Comparison of ENCODE assay signal across 8 cellular contexts in the genomic region with DNA sequence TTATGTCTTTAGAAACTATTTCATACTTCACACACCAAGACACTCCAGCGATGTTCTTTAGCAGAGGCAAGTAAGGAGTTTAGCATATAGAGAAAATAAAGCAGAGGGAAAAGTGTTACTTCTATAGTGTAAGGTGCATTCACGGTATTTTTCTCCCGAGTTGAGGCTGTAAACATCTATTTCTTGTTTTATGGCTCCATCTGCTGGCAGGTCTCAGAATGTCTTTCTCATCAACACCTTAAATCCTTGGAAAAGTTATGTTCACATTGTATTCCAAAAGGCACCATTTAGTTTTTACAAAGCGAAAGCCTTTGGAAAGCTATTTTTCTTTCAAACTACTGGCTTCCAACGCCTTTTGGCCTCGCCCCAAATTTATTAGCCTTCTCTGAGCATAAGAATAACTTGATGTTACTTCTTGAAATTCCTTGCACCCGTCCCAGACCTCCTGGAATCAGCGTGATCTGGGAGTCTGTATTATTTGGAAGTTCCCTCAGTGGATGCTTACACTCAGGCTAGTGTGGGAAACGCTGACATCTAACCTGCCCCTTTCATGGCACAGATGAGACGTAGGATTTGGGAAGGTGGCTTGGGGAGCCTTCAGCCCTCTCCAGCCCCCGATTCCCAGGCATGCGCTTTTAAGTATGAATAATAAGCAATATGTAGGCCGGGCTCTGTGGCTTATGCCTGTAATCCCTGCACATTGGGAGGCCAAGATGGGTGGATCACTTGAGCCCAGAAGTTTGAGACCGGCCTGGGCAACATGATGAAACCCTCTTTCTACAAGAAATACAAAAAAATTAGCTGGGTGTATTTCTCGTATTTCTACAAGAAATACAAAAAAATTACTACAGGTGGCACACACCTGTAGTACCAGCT. TPM values are rescaled to one million over a fixed set of nuclear protein-coding genes. Genes with fewer than 3 reads are reported as not detected.
DNase-seq lines count a peak whose midpoint lies in the region; ATAC-seq and TF ChIP-seq lines count a peak whose summit lies in the region.

No MANE protein-coding gene starts in this region.

- H3K9me3 Mint-ChIP-seq in CD14-positive monocyte = peaks cover 0 to 6% (median 0%) of the 10 kb centered on the region in 7 donors

- WGBS in testis, 2 donors = 39 to 50% methylated on average over 15 of the region's 15 CpGs

- H3K4me3 Mint-ChIP-seq in CD14-positive monocyte = no peak overlapping the region

- H3K27ac Mint-ChIP-seq in CD14-positive monocyte = no peak overlapping the region

- TF ChIP-seq POLR2A in testis (IDR thresholded peaks at IDR 0.05) = no peak

- H3K4me1 ChIP-seq in adipocyte (ENCODE audit: control insufficient read depth, insufficient read depth, low read length) (no peaks in the 10 kb centered on the region), testis (no peaks in the 10 kb centered on the region)

- TF ChIP-seq CTCF in CD14-positive monocyte (IDR thresholded peaks at IDR 0.05) (peak; percentile 63), GM12874 (IDR thresholded peaks at IDR 0.05; ENCODE audit: insufficient read depth, low read depth, low read length) (peak; percentile 18; the same call in 1 of the 2 replicates), testis (IDR thresholded peaks at IDR 0.05) (peak; percentile 56 to 64 (median 61))

- no peak overlapping the region for H3K9ac ChIP-seq in adipocyte (ENCODE audit: low read length)

- no peaks in the 10 kb centered on the region for H3K36me3 Mint-ChIP-seq in CD14-positive monocyte

- peaks cover 16 to 18% (median 16%) of the 10 kb centered on the region in 3 donors for H3K27me3 Mint-ChIP-seq in CD14-positive monocyte (ENCODE audit: low read depth in 3 of 3)

- H3K4me3 ChIP-seq in adipocyte (ENCODE audit: low read length) = no peak overlapping the region
- no peak overlapping the region for H3K4me3 ChIP-seq in testis

- intact Hi-C loops in CD14-positive monocyte (cut with micrococcal nuclease) = no loop called here
- intact Hi-C loops in testis (cut with DNase I; ENCODE audit: low total_unique reads) = loop anchor here (5.0 kb wide), 1 partner anchor 288 kb away; no protein-coding TSS in a partner anchor

- no peak overlapping the region for H3K27ac ChIP-seq in testis

- H3K9me3 ChIP-seq in adipocyte (ENCODE audit: control insufficient read depth, low read length) = peaks cover under 1% of the 10 kb centered on the region
- H3K9me3 ChIP-seq in testis = no peaks in the 10 kb centered on the region

- H3K36me3 ChIP-seq in adipocyte (ENCODE audit: control insufficient read depth, insufficient read depth, low read length, severe bottlenecking) (no peaks in the 10 kb centered on the region), testis (ENCODE audit: low read depth, missing control alignments) (no peaks in the 10 kb centered on the region)

- H3K27me3 ChIP-seq in adipocyte (replicated peaks; ENCODE audit: control insufficient read depth, insufficient read depth, low read length) (peaks cover 28% of the 10 kb centered on the region), testis (no peaks in the 10 kb centered on the region)

- DNase-seq in CD14-positive monocyte (ENCODE audit: low spot score) = no peak
- peak; percentile 18 for DNase-seq in NCI-H2107 (lab: John Stamatoyannopoulos, UW)
- DNase-seq in adipocyte (ENCODE audit: low read depth) = peak; percentile 84
- DNase-seq in iPS-NIHi7 (ENCODE audit: extremely low spot score) = peak; percentile 50
- peak; percentile 81 for DNase-seq in testis

- ATAC-seq in HG03175 (IDR thresholded peaks at IDR 0.05; ENCODE audit: unreplicated experiment) = no peak
- no peak for ATAC-seq in GM18520 (IDR thresholded peaks at IDR 0.05; ENCODE audit: unreplicated experiment)

- H3K4me1 Mint-ChIP-seq in CD14-positive monocyte = no peaks in the 10 kb centered on the region

RNA-seq across cellular contexts. Expression of a gene that starts 1.9 kb away (rescaled TPM):
- polyA plus RNA-seq in CD14-positive monocyte (not detected), testis (ENCODE audit: insufficient read depth, low read depth, low replicate concordance) (203 TPM)
- total RNA-seq in testis = 10 to 100 TPM; 53.0 to 71.7 TPM

Comparison
In these comparisons a context has a peak if more than half of its experiments do, and no peak if none do; other contexts are left out.
1. RNA of a gene that starts 1.9 kb away (polyA plus RNA-seq): 203 TPM in testis (single experiment); not detected in CD14-positive monocyte; every median in the first group is over 100 times any median in the second.
2. Peak in every context shown above with its lines, with median percentiles within 50 percentile points of each other: CTCF ChIP-seq.